In genomic region chr3:141305436-141305835, GRCh38 we compare ENCODE assay signal across 12 cellular contexts.
DNase-seq lines count a peak whose midpoint lies in the region; ATAC-seq and TF ChIP-seq lines count a peak whose summit lies in the region.
"Had no signal": no experiment of that assay in that cellular context is flagged by ENCODE, and none has a peak within 500 bp of the region (broad histone marks: within the 10 kb centered on the region; RNA-seq: fewer than 3 reads in every experiment).

No MANE protein-coding gene starts in this region.

- no peak overlapping the region for H3K4me3 Mint-ChIP-seq in activated naive CD4-positive, alpha-beta T cell treated with anti-CD3 and anti-CD28 coated beads for 36 hours

- peaks cover 2% of the 10 kb centered on the region for H3K36me3 Mint-ChIP-seq in activated naive CD4-positive, alpha-beta T cell treated with anti-CD3 and anti-CD28 coated beads for 36 hours (ENCODE audit: low read depth)

- CTCF ChIA-PET in activated naive CD4-positive, alpha-beta T cell treated with anti-CD3 and anti-CD28 coated beads for 36 hours (lab: Charles Lee), result interaction anchor here (0.6 to 17.7 kb wide), 15 partner anchors 12 to 256 kb away, joined by 3 to 415 read pairs (median 5); partner anchors contain the start of gene PXYLP1

- H3K9me3 ChIP-seq in MM.1S (replicated peaks; ENCODE audit: insufficient read depth, low read length) (no peaks in the 10 kb centered on the region), prostate gland (no peaks in the 10 kb centered on the region)
- H3K9me3 ChIP-seq: heart left ventricle, psoas muscle had no signal

- H3K27ac Mint-ChIP-seq in activated naive CD4-positive, alpha-beta T cell treated with anti-CD3 and anti-CD28 coated beads for 36 hours, result no peak overlapping the region

- peaks cover 57% of the 10 kb centered on the region for H3K4me1 Mint-ChIP-seq in activated naive CD4-positive, alpha-beta T cell treated with anti-CD3 and anti-CD28 coated beads for 36 hours (ENCODE audit: low read depth)

- no peak overlapping the region for H2AFZ ChIP-seq in MM.1S (ENCODE audit: low read length)

- H3K27me3 ChIP-seq in MM.1S (replicated peaks; ENCODE audit: insufficient read depth, low read length), result no peaks in the 10 kb centered on the region
- H3K27me3 ChIP-seq in prostate gland (replicated peaks; ENCODE audit: insufficient read depth), result no peaks in the 10 kb centered on the region
- H3K27me3 ChIP-seq: heart left ventricle had no signal

- H3K27me3 Mint-ChIP-seq in activated naive CD4-positive, alpha-beta T cell treated with anti-CD3 and anti-CD28 coated beads for 36 hours (ENCODE audit: low read depth), result no peaks in the 10 kb centered on the region

- TF ChIP-seq CTCF in MM.1S (IDR thresholded peaks at IDR 0.05; ENCODE audit: low read length), result 0 out of 2 replicates have a peak, but pooled peaks have one; percentile 15
- peak; percentile 38 for TF ChIP-seq CTCF in choroid plexus epithelial cell (conservative IDR thresholded peaks at IDR 0.05; ENCODE audit: low read depth, low read length)
- peak; percentile 40 for TF ChIP-seq CTCF in retinal pigment epithelial cell (conservative IDR thresholded peaks at IDR 0.05; ENCODE audit: low read depth, low read length)
- no peak for TF ChIP-seq CTCF in prostate gland (IDR thresholded peaks at IDR 0.05)

- H3K4me3 ChIP-seq in MM.1S (ENCODE audit: low read length) (no peak overlapping the region), choroid plexus epithelial cell (ENCODE audit: low read depth, low read length) (no peak overlapping the region), retinal pigment epithelial cell (ENCODE audit: low read length) (no peak overlapping the region), prostate gland (no peak overlapping the region)
- H3K4me3 ChIP-seq: heart left ventricle, psoas muscle had no signal

- no peak overlapping the region for H3K9ac ChIP-seq in MM.1S (ENCODE audit: low read length)

- no peak for ATAC-seq in GM21423 (IDR thresholded peaks at IDR 0.05; ENCODE audit: unreplicated experiment)
- ATAC-seq: psoas muscle had no signal

- intact Hi-C loops in activated naive CD4-positive, alpha-beta T cell treated with anti-CD3 and anti-CD28 coated beads for 36 hours (cut with micrococcal nuclease), result loop anchor here (5.0 kb wide), 1 partner anchor 492 kb away; no protein-coding TSS in a partner anchor
- intact Hi-C loops in prostate gland (cut with DNase I), result loop anchor here (2.0 kb wide), 1 partner anchor 149 kb away; no protein-coding TSS in a partner anchor

- H3K9me3 Mint-ChIP-seq in activated naive CD4-positive, alpha-beta T cell treated with anti-CD3 and anti-CD28 coated beads for 36 hours, result no peaks in the 10 kb centered on the region

- DNase-seq in activated naive CD4-positive, alpha-beta T cell treated with anti-CD3 and anti-CD28 coated beads for 36 hours, result peak; percentile 40
- DNase-seq in activated naive CD4-positive, alpha-beta T cell treated with anti-CD3 and anti-CD28 coated beads, Interleukin-2, amount 50 U/mL, for 16 hours, result no peak
- DNase-seq in MM.1S, result no peak
- peak; percentile 96 for DNase-seq in choroid plexus epithelial cell (ENCODE audit: low read depth)
- peak; percentile 88 for DNase-seq in retinal pigment epithelial cell (ENCODE audit: low read depth)
- DNase-seq in OCI-M1 (lab: John Stamatoyannopoulos, UW), result no peak
- DNase-seq in prostate gland (ENCODE audit: low spot score), result no peak
- DNase-seq: H7; heart left ventricle; psoas muscle; stimulated activated naive CD4-positive, alpha-beta T cell had no signal

- H3K36me3 ChIP-seq in MM.1S (replicated peaks; ENCODE audit: insufficient read depth, low read length), result no peaks in the 10 kb centered on the region
- no peaks in the 10 kb centered on the region for H3K36me3 ChIP-seq in prostate gland
- H3K36me3 ChIP-seq: heart left ventricle had no signal

- no peak overlapping the region for H3K4me2 ChIP-seq in MM.1S (ENCODE audit: low read depth, low read length)

- H3F3A ChIP-seq in MM.1S (ENCODE audit: insufficient read depth, low read length), result peaks cover 4% of the 10 kb centered on the region; the same call in 1 of the 2 replicates

- H3K79me2 ChIP-seq in MM.1S (ENCODE audit: low read length), result peaks cover 3% of the 10 kb centered on the region; the same call in 1 of the 2 replicates

- TF ChIP-seq POLR2A in prostate gland (IDR thresholded peaks at IDR 0.05), result no peak

- no peaks in the 10 kb centered on the region for H3K9me2 ChIP-seq in MM.1S (replicated peaks; ENCODE audit: insufficient read depth, low read length)

- H3K27ac ChIP-seq in MM.1S (ENCODE audit: low read length), result no peak overlapping the region
- no peak overlapping the region for H3K27ac ChIP-seq in prostate gland
- H3K27ac ChIP-seq: heart left ventricle, psoas muscle had no signal

- H3K4me1 ChIP-seq in MM.1S (ENCODE audit: low read length), result peaks cover 13% of the 10 kb centered on the region
- no peaks in the 10 kb centered on the region for H3K4me1 ChIP-seq in prostate gland (replicated peaks)
- H3K4me1 ChIP-seq: psoas muscle had no signal

- H4K20me1 ChIP-seq in MM.1S (ENCODE audit: insufficient read depth, low read length), result no peaks in the 10 kb centered on the region

Comparison
In these comparisons a context has a peak if more than half of its experiments do, and no peak if none do; other contexts are left out.
1. DNase-seq: peak in activated naive CD4-positive, alpha-beta T cell treated with anti-CD3 and anti-CD28 coated beads for 36 hours (single experiment), choroid plexus epithelial cell (single experiment) and retinal pigment epithelial cell (single experiment); none in activated naive CD4-positive, alpha-beta T cell treated with anti-CD3 and anti-CD28 coated beads, Interleukin-2, amount 50 U/mL, for 16 hours (single experiment), MM.1S (single experiment), OCI-M1 (single experiment) and prostate gland (single experiment).
2. CTCF ChIP-seq: peak in MM.1S (single experiment), choroid plexus epithelial cell (single experiment) and retinal pigment epithelial cell (single experiment); none in prostate gland (0 of 4).